2 cellular contexts compared by ENCODE assay signal in the genomic region with DNA sequence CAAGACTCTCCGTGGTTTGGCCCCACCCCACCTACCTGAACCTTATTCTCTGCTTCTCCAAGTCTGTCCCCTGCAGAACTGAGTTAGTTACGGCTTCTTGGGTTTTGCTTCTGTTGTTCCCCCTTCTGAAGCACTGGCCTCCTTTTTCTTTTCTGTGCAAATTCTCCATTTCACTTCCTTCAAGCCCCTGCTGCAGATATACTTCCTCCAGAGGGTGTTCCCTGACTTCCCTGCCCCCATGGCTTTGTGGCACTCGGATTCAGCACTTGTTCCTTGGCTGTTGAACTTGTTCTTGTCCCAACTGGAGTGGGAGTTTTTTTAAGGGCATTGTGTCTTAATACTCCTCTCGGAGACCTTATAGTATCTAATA.
TF ChIP-seq lines count a peak whose summit lies in the region.

No MANE protein-coding gene starts in this region.

TF ChIP-seq in SK-N-SH, 30 proteins besides CTCF, POLR2A, EP300 and RAD21 (continued from another document):
- no peak for TF ChIP-seq SMC3 (IDR thresholded peaks at IDR 0.05; ENCODE audit: low read depth, low read length)
- TF ChIP-seq MEF2A (IDR thresholded peaks at IDR 0.05; ENCODE audit: borderline replicate concordance, low read depth) = no peak
- no peak for TF ChIP-seq NFIC (IDR thresholded peaks at IDR 0.05; ENCODE audit: borderline replicate concordance)
- TF ChIP-seq RCOR1 (IDR thresholded peaks at IDR 0.05; ENCODE audit: low read length) = no peak
- no peak for TF ChIP-seq JUND (IDR thresholded peaks at IDR 0.05)
- TF ChIP-seq, protein P1, sequence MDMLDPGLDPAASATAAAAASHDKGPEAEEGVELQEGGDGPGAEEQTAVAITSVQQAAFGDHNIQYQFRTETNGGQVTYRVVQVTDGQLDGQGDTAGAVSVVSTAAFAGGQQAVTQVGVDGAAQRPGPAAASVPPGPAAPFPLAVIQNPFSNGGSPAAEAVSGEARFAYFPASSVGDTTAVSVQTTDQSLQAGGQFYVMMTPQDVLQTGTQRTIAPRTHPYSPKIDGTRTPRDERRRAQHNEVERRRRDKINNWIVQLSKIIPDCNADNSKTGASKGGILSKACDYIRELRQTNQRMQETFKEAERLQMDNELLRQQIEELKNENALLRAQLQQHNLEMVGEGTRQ (IDR thresholded peaks at IDR 0.05; ENCODE audit: borderline replicate concordance, low read depth, low read length) = no peak
- no peak for TF ChIP-seq YY1 (IDR thresholded peaks at IDR 0.05; ENCODE audit: low read depth)
- TF ChIP-seq, protein P2, sequence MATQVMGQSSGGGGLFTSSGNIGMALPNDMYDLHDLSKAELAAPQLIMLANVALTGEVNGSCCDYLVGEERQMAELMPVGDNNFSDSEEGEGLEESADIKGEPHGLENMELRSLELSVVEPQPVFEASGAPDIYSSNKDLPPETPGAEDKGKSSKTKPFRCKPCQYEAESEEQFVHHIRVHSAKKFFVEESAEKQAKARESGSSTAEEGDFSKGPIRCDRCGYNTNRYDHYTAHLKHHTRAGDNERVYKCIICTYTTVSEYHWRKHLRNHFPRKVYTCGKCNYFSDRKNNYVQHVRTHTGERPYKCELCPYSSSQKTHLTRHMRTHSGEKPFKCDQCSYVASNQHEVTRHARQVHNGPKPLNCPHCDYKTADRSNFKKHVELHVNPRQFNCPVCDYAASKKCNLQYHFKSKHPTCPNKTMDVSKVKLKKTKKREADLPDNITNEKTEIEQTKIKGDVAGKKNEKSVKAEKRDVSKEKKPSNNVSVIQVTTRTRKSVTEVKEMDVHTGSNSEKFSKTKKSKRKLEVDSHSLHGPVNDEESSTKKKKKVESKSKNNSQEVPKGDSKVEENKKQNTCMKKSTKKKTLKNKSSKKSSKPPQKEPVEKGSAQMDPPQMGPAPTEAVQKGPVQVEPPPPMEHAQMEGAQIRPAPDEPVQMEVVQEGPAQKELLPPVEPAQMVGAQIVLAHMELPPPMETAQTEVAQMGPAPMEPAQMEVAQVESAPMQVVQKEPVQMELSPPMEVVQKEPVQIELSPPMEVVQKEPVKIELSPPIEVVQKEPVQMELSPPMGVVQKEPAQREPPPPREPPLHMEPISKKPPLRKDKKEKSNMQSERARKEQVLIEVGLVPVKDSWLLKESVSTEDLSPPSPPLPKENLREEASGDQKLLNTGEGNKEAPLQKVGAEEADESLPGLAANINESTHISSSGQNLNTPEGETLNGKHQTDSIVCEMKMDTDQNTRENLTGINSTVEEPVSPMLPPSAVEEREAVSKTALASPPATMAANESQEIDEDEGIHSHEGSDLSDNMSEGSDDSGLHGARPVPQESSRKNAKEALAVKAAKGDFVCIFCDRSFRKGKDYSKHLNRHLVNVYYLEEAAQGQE (IDR thresholded peaks at IDR 0.05; ENCODE audit: low read depth, low read length) = no peak

TF ChIP-seq in SK-N-SH treated with all-trans-retinoic acid at 6 μM for 48 hours, 23 proteins besides CTCF, POLR2A, EP300 and RAD21 (continued from another document):
- TF ChIP-seq, protein P3, sequence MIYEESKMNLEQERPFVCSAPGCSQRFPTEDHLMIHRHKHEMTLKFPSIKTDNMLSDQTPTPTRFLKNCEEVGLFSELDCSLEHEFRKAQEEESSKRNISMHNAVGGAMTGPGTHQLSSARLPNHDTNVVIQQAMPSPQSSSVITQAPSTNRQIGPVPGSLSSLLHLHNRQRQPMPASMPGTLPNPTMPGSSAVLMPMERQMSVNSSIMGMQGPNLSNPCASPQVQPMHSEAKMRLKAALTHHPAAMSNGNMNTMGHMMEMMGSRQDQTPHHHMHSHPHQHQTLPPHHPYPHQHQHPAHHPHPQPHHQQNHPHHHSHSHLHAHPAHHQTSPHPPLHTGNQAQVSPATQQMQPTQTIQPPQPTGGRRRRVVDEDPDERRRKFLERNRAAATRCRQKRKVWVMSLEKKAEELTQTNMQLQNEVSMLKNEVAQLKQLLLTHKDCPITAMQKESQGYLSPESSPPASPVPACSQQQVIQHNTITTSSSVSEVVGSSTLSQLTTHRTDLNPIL (CRISPR knock-in tag; IDR thresholded peaks at IDR 0.05; ENCODE audit: low read depth) = no peak
- no peak for TF ChIP-seq SNAI2 (CRISPR knock-in tag; IDR thresholded peaks at IDR 0.05)
- TF ChIP-seq ZNF70 (CRISPR knock-in tag; IDR thresholded peaks at IDR 0.05) = no peak
- TF ChIP-seq GLIS3 (CRISPR knock-in tag; IDR thresholded peaks at IDR 0.05) = no peak
- no peak for TF ChIP-seq BACH2 (CRISPR knock-in tag; IDR thresholded peaks at IDR 0.05; ENCODE audit: borderline replicate concordance)
- no peak for TF ChIP-seq TOX (CRISPR knock-in tag; IDR thresholded peaks at IDR 0.05; ENCODE audit: borderline replicate concordance)
